Comparison of ENCODE assay signal across 9 cellular contexts in genomic region chr17:27544350-27545131, GRCh38.
A peak's percentile ranks its signal among the peaks of the same experiment; 100 is the strongest.
DNase-seq lines count a peak whose midpoint lies in the region; ATAC-seq and TF ChIP-seq lines count a peak whose summit lies in the region.
"Had no signal": no experiment of that assay in that cellular context is flagged by ENCODE, and none has a peak within 500 bp of the region (broad histone marks: within the 10 kb centered on the region; RNA-seq: fewer than 3 reads in every experiment).

No MANE protein-coding gene starts in this region.

- TF ChIP-seq POLR2A in gastrocnemius medialis (IDR thresholded peaks at IDR 0.05), result no peak

- no peak overlapping the region for H3K27ac ChIP-seq in RWPE2 (ENCODE audit: poor library complexity, severe bottlenecking)
- no peak overlapping the region for H3K27ac ChIP-seq in brain microvascular endothelial cell
- no peak overlapping the region for H3K27ac ChIP-seq in gastrocnemius medialis
- H3K27ac ChIP-seq: parathyroid adenoma had no signal

- H3K4me1 ChIP-seq in RWPE2 (ENCODE audit: insufficient read depth, poor library complexity, severe bottlenecking) (peaks cover 10% of the 10 kb centered on the region), gastrocnemius medialis (peaks cover 0 to 4% of the 10 kb centered on the region in 2 donors)

- H3K4me3 ChIP-seq in RWPE2 (ENCODE audit: severe bottlenecking) (no peak overlapping the region), brain microvascular endothelial cell (ENCODE audit: low read depth, low read length) (no peak overlapping the region), gastrocnemius medialis (no peak overlapping the region)

- ATAC-seq in GM19035 (IDR thresholded peaks at IDR 0.05; ENCODE audit: unreplicated experiment) (peak; percentile 80), HG02981 (IDR thresholded peaks at IDR 0.05; ENCODE audit: unreplicated experiment) (peak; percentile 80), RWPE2 (ENCODE audit: low read depth) (peak; percentile 47), gastrocnemius medialis (no peak)

- DNase-seq in RWPE2 (ENCODE audit: low spot score) (no peak), brain microvascular endothelial cell (no peak), SW 1271 (lab: John Stamatoyannopoulos, UW) (no peak), DMS 273 treated with DMSO at 0.1 percent for 48 hours (lab: John Stamatoyannopoulos, UW) (no peak), gastrocnemius medialis (no peak), NCI-H2107 (lab: John Stamatoyannopoulos, UW) (no peak)

- H3K27me3 ChIP-seq in RWPE2 (ENCODE audit: insufficient read depth, poor library complexity, severe bottlenecking), result no peaks in the 10 kb centered on the region
- H3K27me3 ChIP-seq in brain microvascular endothelial cell (replicated peaks), result no peaks in the 10 kb centered on the region
- no peaks in the 10 kb centered on the region for H3K27me3 ChIP-seq in gastrocnemius medialis

- intact Hi-C loops in gastrocnemius medialis (cut with DNase I; ENCODE audit: low total_unique reads), result no loop called here

- no peaks in the 10 kb centered on the region for H3K9me3 ChIP-seq in RWPE2 (ENCODE audit: severe bottlenecking)
- no peaks in the 10 kb centered on the region for H3K9me3 ChIP-seq in gastrocnemius medialis

- TF ChIP-seq CTCF in RWPE2 (IDR thresholded peaks at IDR 0.05; ENCODE audit: poor library complexity, severe bottlenecking) (no peak), brain microvascular endothelial cell (IDR thresholded peaks at IDR 0.05; ENCODE audit: low read depth, low read length, missing control alignments) (peak; percentile 15), gastrocnemius medialis (IDR thresholded peaks at IDR 0.05 in 4 of 5, conservative IDR thresholded peaks at IDR 0.05 in 1 of 5) (no peak)

- no peaks in the 10 kb centered on the region for H3K36me3 ChIP-seq in RWPE2 (ENCODE audit: low read depth)
- no peaks in the 10 kb centered on the region for H3K36me3 ChIP-seq in brain microvascular endothelial cell (replicated peaks)
- H3K36me3 ChIP-seq in gastrocnemius medialis, result no peaks in the 10 kb centered on the region

- in situ Hi-C loops in brain microvascular endothelial cell (cut with HindIII; ENCODE audit: low pct_ligation_motif_present, low sequenced_read_pairs) (loop anchor here (25.0 kb wide), 1 partner anchor 107 kb away; no protein-coding TSS in a partner anchor), gastrocnemius medialis (cut with MboI; ENCODE audit: low sequenced_read_pairs in 4 of 4) (loop anchor here in 1 of 4 donors (5.0 kb wide), 1 partner anchor 53 kb away; no protein-coding TSS in a partner anchor)

Comparison
In these comparisons a context has a peak if more than half of its experiments do, and no peak if none do; other contexts are left out.
1. ATAC-seq: peak in GM19035 (single experiment), HG02981 (single experiment) and RWPE2 (single experiment); none in gastrocnemius medialis (0 of 2).